23 cellular contexts compared by ENCODE assay signal in genomic region chr3:173685471-173685870, GRCh38.
"Had no signal": no experiment of that assay in that cellular context is flagged by ENCODE, and none has a peak within 500 bp of the region (broad histone marks: within the 10 kb centered on the region; RNA-seq: fewer than 3 reads in every experiment).

No MANE protein-coding gene starts in this region.

- H3K4me3 ChIP-seq: MG63, SJSA1, SK-N-MC had no signal

- DNase-seq: IMR-90, Karpas-422, KG1, MG63, NCI-H1092, NCI-H1105 treated with DMSO at 0.1 percent for 48 hours, NCI-H1417 treated with DMSO at 0.1 percent for 48 hours, NCI-H146, NCI-H1694 treated with DMSO at 0.1 percent for 48 hours, NCI-H1930, NCI-H2081, NCI-H2107, NCI-H226, NCI-H446, NCI-H510A, NCI-H524 treated with DMSO at 0.1 percent for 48 hours, NCI-H69, NCI-H774, PC-3, Right ventricle myocardium superior, SIG-M5 had no signal
